4 cellular contexts compared by ENCODE assay signal in genomic region chr12:52760623-52761022, GRCh38. TPM values are rescaled to one million over a fixed set of nuclear protein-coding genes. Genes with fewer than 3 reads are reported as not detected.
"Had no signal": no experiment of that assay in that cellular context is flagged by ENCODE, and none has a peak within 500 bp of the region (broad histone marks: within the 10 kb centered on the region; RNA-seq: fewer than 3 reads in every experiment).

No MANE protein-coding gene starts in this region.

- H3K4me3 ChIP-seq: GM12878 had no signal

- DNase-seq: GDM1, GF-D8 had no signal

RNA-seq across cellular contexts. Expression of gene KRT76, which starts 16.5 kb away (rescaled TPM):
- total RNA-seq: G401, GM12878 had no signal

RNA-seq across cellular contexts. Expression of gene KRT3, which starts 35.3 kb away (rescaled TPM):
- total RNA-seq: G401, GM12878 had no signal

RNA-seq across cellular contexts. Expression of gene KRT4, which starts 53.3 kb away (rescaled TPM):
- total RNA-seq: G401, GM12878 had no signal

RNA-seq across cellular contexts. Expression of gene KRT77, which starts 57.3 kb away (rescaled TPM):
- total RNA-seq: G401, GM12878 had no signal
